2 cellular contexts compared by ENCODE assay signal in genomic region chr17:42107597-42108576, GRCh38.
TF ChIP-seq lines count a peak whose summit lies in the region.

No MANE protein-coding gene starts in this region.

TF ChIP-seq in HCT116, 20 proteins besides CTCF, POLR2A, EP300 and RAD21:
- TF ChIP-seq POLR2AphosphoS5 (IDR thresholded peaks at IDR 0.05; ENCODE audit: low read depth, low read length) (peak; percentile 66), EZH2 (IDR thresholded peaks at IDR 0.05) (no peak), EGR1 (IDR thresholded peaks at IDR 0.05; ENCODE audit: low read depth) (no peak)
TF ChIP-seq in HCT116: peak in this region for 1.

TF ChIP-seq in GM12878, 131 proteins besides CTCF, POLR2A, EP300 and RAD21:
- no peak for TF ChIP-seq TAF1 (IDR thresholded peaks at IDR 0.05; ENCODE audit: borderline replicate concordance, low read depth, low read length)
- TF ChIP-seq DPF2 (IDR thresholded peaks at IDR 0.05): no peak
- TF ChIP-seq LARP7 (IDR thresholded peaks at IDR 0.05): 0 out of 2 replicates have a peak, but pooled peaks have one; percentile 31
